1 cellular context compared by ENCODE assay signal in genomic region chr3:13890377-13891016, GRCh38.
TF ChIP-seq lines count a peak whose summit lies in the region.

No MANE protein-coding gene starts in this region.

TF ChIP-seq in K562, 482 proteins besides CTCF, POLR2A, EP300 and RAD21 (continued from another document and continues in another):
- TF ChIP-seq MGA (IDR thresholded peaks at IDR 0.05) (0 out of 2 replicates have a peak, but pooled peaks have one; percentile 51), U2AF1 (optimal IDR thresholded peaks at IDR 0.05; ENCODE audit: low read depth, low read length) (no peak), MXD1 (CRISPR knock-in tag; IDR thresholded peaks at IDR 0.05; ENCODE audit: borderline replicate concordance, poor library complexity, severe bottlenecking) (no peak), ZSCAN29 (IDR thresholded peaks at IDR 0.05) (no peak), KDM4B (IDR thresholded peaks at IDR 0.05; ENCODE audit: borderline replicate concordance in 2 of 2, low read depth in 1 of 2) (no peak; a peak in 1 of 4 replicates), DACH1 (IDR thresholded peaks at IDR 0.05; ENCODE audit: partially characterized antibody) (no peak), NEUROD1 (IDR thresholded peaks at IDR 0.05; ENCODE audit: borderline replicate concordance, low read depth, low read length, partially characterized antibody) (no peak), RAD51 (IDR thresholded peaks at IDR 0.05; ENCODE audit: borderline replicate concordance, low read depth) (peak; percentile 53; the same call in 1 of the 2 replicates), MAFK (IDR thresholded peaks at IDR 0.05; ENCODE audit: low read length) (no peak), PTTG1 (tag; IDR thresholded peaks at IDR 0.05; ENCODE audit: low read depth) (no peak), NR2F6 (CRISPR knock-in tag; IDR thresholded peaks at IDR 0.05) (no peak), HDAC3 (IDR thresholded peaks at IDR 0.05; ENCODE audit: borderline replicate concordance, partially characterized antibody) (no peak), ZNF436 (CRISPR knock-in tag; IDR thresholded peaks at IDR 0.05) (no peak), RERE (CRISPR knock-in tag; IDR thresholded peaks at IDR 0.05; ENCODE audit: borderline replicate concordance) (no peak), SP1 (CRISPR knock-in tag; IDR thresholded peaks at IDR 0.05) (no peak), PYGO2 (tag; IDR thresholded peaks at IDR 0.05) (no peak), IRF1 (CRISPR knock-in tag; IDR thresholded peaks at IDR 0.05; ENCODE audit: borderline replicate concordance) (no peak), PHF8 (IDR thresholded peaks at IDR 0.05; ENCODE audit: borderline replicate concordance, low read length) (no peak), CSDE1 (IDR thresholded peaks at IDR 0.05) (no peak), ZBTB34 (CRISPR knock-in tag; IDR thresholded peaks at IDR 0.05) (no peak), USF1 (CRISPR knock-in tag; IDR thresholded peaks at IDR 0.05) (peak; percentile 52), ZNF445 (CRISPR knock-in tag; IDR thresholded peaks at IDR 0.05; ENCODE audit: low read depth) (no peak), CBFA2T3 (IDR thresholded peaks at IDR 0.05) (peak; percentile 45), SMARCE1 (IDR thresholded peaks at IDR 0.05) (peak; percentile 54; the same call in 1 of the 2 replicates), RREB1 (CRISPR knock-in tag; IDR thresholded peaks at IDR 0.05) (no peak), CBX5 (IDR thresholded peaks at IDR 0.05; ENCODE audit: borderline replicate concordance, low read depth) (no peak), ZNF561 (CRISPR knock-in tag; conservative IDR thresholded peaks at IDR 0.05) (no peak), TSC22D4 (tag; IDR thresholded peaks at IDR 0.05) (no peak), RB1 (IDR thresholded peaks at IDR 0.05; ENCODE audit: low read depth) (no peak), ZNF830 (CRISPR knock-in tag; IDR thresholded peaks at IDR 0.05) (no peak), TCF3 (CRISPR knock-in tag; IDR thresholded peaks at IDR 0.05) (peak; percentile 70)
